In the genomic region with DNA sequence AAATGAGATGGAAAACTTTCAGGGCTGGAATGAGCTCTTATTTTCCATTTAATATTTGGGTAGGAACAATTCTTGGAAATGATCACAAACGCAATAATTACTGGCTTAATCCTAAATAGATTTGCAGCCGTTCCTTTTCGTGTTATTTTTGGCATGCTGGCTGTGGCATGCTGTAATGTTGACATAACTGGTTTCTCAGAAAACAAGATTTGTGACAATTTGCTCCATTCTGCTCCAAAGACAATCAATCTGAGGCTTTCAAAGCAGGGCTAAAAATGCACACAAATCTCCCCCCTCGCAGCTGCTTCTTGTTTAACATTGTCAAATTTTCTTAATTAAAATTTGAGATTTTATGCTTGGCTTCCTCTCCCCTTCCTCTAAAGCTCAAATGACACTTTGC, we compare ENCODE assay signal across 10 cellular contexts.
DNase-seq lines count a peak whose midpoint lies in the region; ATAC-seq, FAIRE-seq and TF ChIP-seq lines count a peak whose summit lies in the region.
"Had no signal": no experiment of that assay in that cellular context is flagged by ENCODE, and none has a peak within 500 bp of the region (broad histone marks: within the 10 kb centered on the region; RNA-seq: fewer than 3 reads in every experiment).

No MANE protein-coding gene starts in this region.

- DNase-seq in NCI-H69 (lab: John Stamatoyannopoulos, UW) (peak; percentile 83), fibroblast of lung (ENCODE audit: low read depth in 2 of 2) (peak; percentile 61 to 69), pancreas (no peak), foreskin melanocyte (no peak), cerebellum (ENCODE audit: low spot score) (no peak)
- DNase-seq: BE2C, NCI-H510A treated with DMSO at 0.1 percent for 48 hours had no signal

- ATAC-seq in pancreas (peak; percentile 63 to 83 (median 73)), HG02642 (IDR thresholded peaks at IDR 0.05; ENCODE audit: poor library complexity, unreplicated experiment) (no peak), HG03442 (IDR thresholded peaks at IDR 0.05; ENCODE audit: unreplicated experiment) (no peak)

- TF ChIP-seq CTCF in fibroblast of lung (conservative IDR thresholded peaks at IDR 0.05 in 1 of 2, IDR thresholded peaks at IDR 0.05 in 1 of 2; ENCODE audit: low read depth in 1 of 2, low read length in 2 of 2) (no peak), pancreas (IDR thresholded peaks at IDR 0.05) (no peak)

- H3K4me3 ChIP-seq in ACC112 (ENCODE audit: low read depth, low read length) (no peak overlapping the region), fibroblast of lung (replicated peaks in 1 of 4; ENCODE audit: control extremely low read depth in 1 of 4, insufficient read depth in 1 of 4, low read depth in 3 of 4, low read length in 4 of 4) (no peak overlapping the region), pancreas (no peak overlapping the region)

- intact Hi-C loops in pancreas (cut with DNase I), result loop anchor here in 1 of 3 donors (10.0 kb wide), 1 partner anchor 59 kb away; no protein-coding TSS in a partner anchor

- H3K4me1 ChIP-seq in ACC112 (ENCODE audit: control insufficient read depth, insufficient read depth, low read length, unreplicated experiment) (peaks cover 61% of the 10 kb centered on the region), fibroblast of lung (ENCODE audit: control insufficient read depth, extremely low read depth, insufficient read depth, low read length) (peaks cover 6% of the 10 kb centered on the region), pancreas (peaks cover 0 to 10% (median 6%) of the 10 kb centered on the region in 3 donors)
- H3K4me1 ChIP-seq: BE2C had no signal

- WGBS in pancreas, 2 donors, result 2 to 3% methylated on average over 4 of the region's 4 CpGs

- no peaks in the 10 kb centered on the region for H4K20me1 ChIP-seq in fibroblast of lung (ENCODE audit: control insufficient read depth, extremely low read depth, insufficient read depth, low read length)

- H2AFZ ChIP-seq in ACC112 (ENCODE audit: low read length, unreplicated experiment) (no peak overlapping the region), fibroblast of lung (ENCODE audit: low read length) (no peak overlapping the region)

- H3K9me3 ChIP-seq in fibroblast of lung (ENCODE audit: control insufficient read depth, insufficient read depth, low read depth, low read length) (no peaks in the 10 kb centered on the region), pancreas (no peaks in the 10 kb centered on the region)
- H3K9me3 ChIP-seq: BE2C had no signal

- H3K36me3 ChIP-seq in ACC112 (ENCODE audit: insufficient read depth, low read length) (peaks cover 3% of the 10 kb centered on the region; the same call in 1 of the 2 replicates), fibroblast of lung (ENCODE audit: control insufficient read depth, insufficient read depth, low read length) (no peaks in the 10 kb centered on the region), pancreas (no peaks in the 10 kb centered on the region)
- H3K36me3 ChIP-seq: BE2C had no signal

- H3K27me3 ChIP-seq in ACC112 (ENCODE audit: insufficient read depth, low read length), result no peaks in the 10 kb centered on the region
- H3K27me3 ChIP-seq in fibroblast of lung (ENCODE audit: control insufficient read depth, insufficient read depth, low read length), result peaks cover 4% of the 10 kb centered on the region
- H3K27me3 ChIP-seq in pancreas, result no peaks in the 10 kb centered on the region
- H3K27me3 ChIP-seq: BE2C had no signal

- H3K9ac ChIP-seq in fibroblast of lung (ENCODE audit: insufficient read depth, low read length), result no peak overlapping the region

- H3K4me2 ChIP-seq in fibroblast of lung (ENCODE audit: extremely low read depth, insufficient read depth, low read length), result no peak overlapping the region

- H3K79me2 ChIP-seq in ACC112 (ENCODE audit: control insufficient read depth, insufficient read depth, low read length, unreplicated experiment) (no peaks in the 10 kb centered on the region), fibroblast of lung (ENCODE audit: control insufficient read depth, insufficient read depth, low read length) (no peaks in the 10 kb centered on the region)

- H3K27ac ChIP-seq in ACC112 (ENCODE audit: low read depth, low read length), result peak overlapping the region; percentile 89
- no peak overlapping the region for H3K27ac ChIP-seq in fibroblast of lung (ENCODE audit: insufficient read depth, low read length)
- H3K27ac ChIP-seq in pancreas, result no peak overlapping the region

- peak; percentile 54 for FAIRE-seq in pancreas (lab: Jason Lieb, UNC)

Comparison
In these comparisons a context has a peak if more than half of its experiments do, and no peak if none do; other contexts are left out.
1. DNase-seq: peak in NCI-H69 (single experiment) and fibroblast of lung (2 of 2); none in pancreas (0 of 6), foreskin melanocyte (single experiment) and cerebellum (single experiment).
2. ATAC-seq: peak in pancreas (4 of 4); none in HG02642 (single experiment) and HG03442 (single experiment).